ENCODE assay signal across 16 cellular contexts in the genomic region with DNA sequence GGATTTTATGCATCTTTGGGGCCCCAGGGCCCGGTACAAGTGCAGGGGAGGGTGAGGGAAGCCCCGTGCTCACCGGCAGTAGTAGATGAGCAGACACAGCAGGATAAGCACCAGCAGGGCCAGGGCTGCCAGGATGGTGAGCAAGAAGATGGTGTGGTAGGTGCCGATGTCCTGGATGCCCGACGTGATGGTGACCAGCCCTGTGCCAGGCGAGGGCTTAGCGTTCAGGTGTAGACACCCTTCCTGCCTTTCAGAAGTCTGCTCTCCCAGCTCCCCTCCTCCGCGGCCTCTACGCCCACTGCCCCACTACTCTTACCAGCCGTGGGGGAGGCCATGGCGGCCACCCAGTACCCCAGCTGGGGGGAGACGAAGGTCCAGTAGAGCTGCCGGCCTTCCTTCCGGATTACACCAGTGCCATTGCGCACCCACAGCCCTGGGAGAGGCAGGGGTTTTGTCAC. TPM values are rescaled to one million over a fixed set of nuclear protein-coding genes. Genes with fewer than 3 reads are reported as not detected.
A peak's percentile ranks its signal among the peaks of the same experiment; 100 is the strongest.
DNase-seq lines count a peak whose midpoint lies in the region; ATAC-seq and TF ChIP-seq lines count a peak whose summit lies in the region.
"Had no signal": no experiment of that assay in that cellular context is flagged by ENCODE, and none has a peak within 500 bp of the region (broad histone marks: within the 10 kb centered on the region; RNA-seq: fewer than 3 reads in every experiment).

No MANE protein-coding gene starts in this region.

- peaks cover 55% of the 10 kb centered on the region for H3K36me3 ChIP-seq in BLaER1
- H3K36me3 ChIP-seq in MM.1S (replicated peaks; ENCODE audit: insufficient read depth, low read length): no peaks in the 10 kb centered on the region

- no peak overlapping the region for H3K27ac Mint-ChIP-seq in WTC11
- no peak overlapping the region for H3K27ac Mint-ChIP-seq in immature natural killer cell

- H3K79me2 ChIP-seq in MM.1S (ENCODE audit: low read length): no peaks in the 10 kb centered on the region

- peaks cover 6% of the 10 kb centered on the region for H3F3A ChIP-seq in MM.1S (ENCODE audit: insufficient read depth, low read length)

- H3K4me1 ChIP-seq in BLaER1 (peaks cover 49% of the 10 kb centered on the region), MM.1S (ENCODE audit: low read length) (peaks cover 11% of the 10 kb centered on the region)
- H3K4me1 ChIP-seq: A549 had no signal

- H3K36me3 Mint-ChIP-seq in WTC11 (no peaks in the 10 kb centered on the region), immature natural killer cell (no peaks in the 10 kb centered on the region)

- H3K27me3 ChIP-seq in BLaER1 (peaks cover 31% of the 10 kb centered on the region), MM.1S (replicated peaks; ENCODE audit: insufficient read depth, low read length) (no peaks in the 10 kb centered on the region)

- H2AFZ ChIP-seq in MM.1S (ENCODE audit: low read length): no peak overlapping the region

- H3K9ac ChIP-seq in BLaER1 (0 out of 2 replicates have a peak overlapping the region, but pooled peaks have one; percentile 12), MM.1S (ENCODE audit: low read length) (no peak overlapping the region)

- CTCF ChIA-PET in WTC11 (lab: Charles Lee): interaction anchor here (0.5 to 7.8 kb wide), 22 partner anchors 7 to 335 kb away, joined by 3 to 102 read pairs (median 15); partner anchors contain the start of genes ATXN7L3, FAM171A2, GRN and HDAC5

- peak; percentile 27 for DNase-seq in D341Med (ENCODE audit: low spot score)
- no peak for DNase-seq in WTC11 (ENCODE audit: low spot score)
- DNase-seq in immature natural killer cell: no peak
- DNase-seq in activated naive CD4-positive, alpha-beta T cell treated with anti-CD3 and anti-CD28 coated beads, Interleukin-2, amount 50 U/mL, for 16 hours: no peak
- DNase-seq in MM.1S: no peak
- no peak for DNase-seq in T1000 (lab: John Stamatoyannopoulos, UW)
- DNase-seq: Caco-2, EL, KG1, NCI-H1436, NCI-H2029 treated with DMSO at 0.1 percent for 48 hours, NCI-H510A had no signal

- H3K4me3 ChIP-seq in BLaER1 (no peak overlapping the region), MM.1S (ENCODE audit: low read length) (no peak overlapping the region)
- H3K4me3 ChIP-seq: A549 had no signal

- H3K4me2 ChIP-seq in BLaER1 (peak overlapping the region; percentile 87), MM.1S (ENCODE audit: low read depth, low read length) (no peak overlapping the region)
- H3K4me2 ChIP-seq: A549 had no signal

- H3K27ac ChIP-seq in BLaER1 (no peak overlapping the region), MM.1S (ENCODE audit: low read length) (no peak overlapping the region)
- H3K27ac ChIP-seq: A549 had no signal

- H3K9me3 Mint-ChIP-seq in WTC11 (no peaks in the 10 kb centered on the region), immature natural killer cell (no peaks in the 10 kb centered on the region)

- ATAC-seq in WTC11: no peak
- no peak for ATAC-seq in GM18498 (IDR thresholded peaks at IDR 0.05; ENCODE audit: unreplicated experiment)
- ATAC-seq: HCT116 had no signal

- H4K20me1 ChIP-seq in BLaER1 (peaks cover 85% of the 10 kb centered on the region), MM.1S (ENCODE audit: insufficient read depth, low read length) (no peaks in the 10 kb centered on the region)

- no peaks in the 10 kb centered on the region for H3K9me3 ChIP-seq in BLaER1
- no peaks in the 10 kb centered on the region for H3K9me3 ChIP-seq in MM.1S (replicated peaks; ENCODE audit: insufficient read depth, low read length)
- H3K9me3 ChIP-seq: A549, Caco-2 had no signal

- H3K4me3 Mint-ChIP-seq in WTC11: no peak overlapping the region
- peak overlapping the region in 3 of 5 donors; percentile 18 to 45 (median 44) for H3K4me3 Mint-ChIP-seq in immature natural killer cell

- H3K9me2 ChIP-seq in MM.1S (replicated peaks; ENCODE audit: insufficient read depth, low read length): no peaks in the 10 kb centered on the region

- no peak for TF ChIP-seq CTCF in WTC11 (IDR thresholded peaks at IDR 0.05)
- TF ChIP-seq CTCF in MM.1S (IDR thresholded peaks at IDR 0.05; ENCODE audit: low read length): no peak

- POLR2A ChIA-PET in WTC11 (lab: Charles Lee): interaction anchor here (1.8 kb wide), 1 partner anchor 10 kb away, joined by 6 read pairs; the partner anchor contains the start of gene GRN

- peaks cover 14% of the 10 kb centered on the region for H3K4me1 Mint-ChIP-seq in WTC11
- peaks cover 0 to 4% of the 10 kb centered on the region in 2 donors for H3K4me1 Mint-ChIP-seq in immature natural killer cell

- peaks cover 3% of the 10 kb centered on the region; the same call in 1 of the 2 replicates for H3K27me3 Mint-ChIP-seq in WTC11 (ENCODE audit: low read depth)
- peaks cover 0 to 3% (median 0%) of the 10 kb centered on the region in 3 donors for H3K27me3 Mint-ChIP-seq in immature natural killer cell (ENCODE audit: low read depth in 3 of 3)

TF ChIP-seq in WTC11, 78 proteins besides CTCF, POLR2A, EP300 and RAD21 (continues in another document):
- TF ChIP-seq ATF1 (CRISPR knock-in tag; IDR thresholded peaks at IDR 0.05): 0 out of 2 replicates have a peak, but pooled peaks have one; percentile 27
- TF ChIP-seq ZNF263 (CRISPR knock-in tag; IDR thresholded peaks at IDR 0.05; ENCODE audit: low read depth): no peak
- no peak for TF ChIP-seq HMGXB4 (CRISPR knock-in tag; IDR thresholded peaks at IDR 0.05)
- TF ChIP-seq NFYB (CRISPR knock-in tag; conservative IDR thresholded peaks at IDR 0.05; ENCODE audit: low read depth): no peak
- no peak for TF ChIP-seq FOXJ3 (CRISPR knock-in tag; IDR thresholded peaks at IDR 0.05; ENCODE audit: borderline replicate concordance)
- TF ChIP-seq GRHL2 (CRISPR knock-in tag; IDR thresholded peaks at IDR 0.05; ENCODE audit: insufficient replicate concordance, severe bottlenecking): no peak
- TF ChIP-seq AFF4 (CRISPR knock-in tag; IDR thresholded peaks at IDR 0.05; ENCODE audit: borderline replicate concordance): no peak
- TF ChIP-seq CREM (CRISPR knock-in tag; IDR thresholded peaks at IDR 0.05): no peak
- no peak for TF ChIP-seq ZNF232 (CRISPR knock-in tag; IDR thresholded peaks at IDR 0.05)
- TF ChIP-seq RELA (CRISPR knock-in tag; IDR thresholded peaks at IDR 0.05; ENCODE audit: borderline replicate concordance): peak; percentile 61; the same call in 1 of the 2 replicates

RNA-seq across cellular contexts. Expression of gene FAM171A2, which starts 8.0 kb away (rescaled TPM):
- total RNA-seq in WTC11 (2021): 28.2 to 29.9 TPM (median 28.5 TPM) in 3 replicates
- polyA plus RNA-seq in immature natural killer cell: under 1 TPM in 1 of 3 donors, not detected in 2; 0.07 TPM

RNA-seq across cellular contexts. Expression of gene GRN, which starts 10.6 kb away (rescaled TPM):
- total RNA-seq in WTC11 (2021): 177 to 185 TPM (median 185 TPM) in 3 replicates
- 100 to 1,000 TPM in 1 of 3 donors, 10 to 100 TPM in 2; 50.9 to 103 (median 73.3) TPM for polyA plus RNA-seq in immature natural killer cell

RNA-seq across cellular contexts. Expression of gene SLC25A39, which starts 31.0 kb away (rescaled TPM):
- total RNA-seq in WTC11 (2021): 254 to 271 TPM (median 268 TPM) in 3 replicates
- 100 to 1,000 TPM; 125 to 158 (median 127) TPM for polyA plus RNA-seq in immature natural killer cell

RNA-seq across cellular contexts. Expression of gene ITGA2B, which starts 33.8 kb away (rescaled TPM):
- total RNA-seq in WTC11 (2021): 21.5 to 30.3 TPM (median 28.5 TPM) in 3 replicates
- 1 to 10 TPM; 1.9 to 9.3 (median 2.8) TPM for polyA plus RNA-seq in immature natural killer cell

RNA-seq across cellular contexts. Expression of gene RUNDC3A, which starts 47.3 kb away (rescaled TPM):
- 5.1 to 6.5 TPM (median 5.2 TPM) in 3 replicates for total RNA-seq in WTC11 (2021)
- not detected for polyA plus RNA-seq in immature natural killer cell
